Comparison of ENCODE assay signal across 8 cellular contexts in genomic region chr3:32817561-32818430, GRCh38. TPM values are rescaled to one million over a fixed set of nuclear protein-coding genes. Genes with fewer than 3 reads are reported as not detected.
DNase-seq lines count a peak whose midpoint lies in the region; ATAC-seq and TF ChIP-seq lines count a peak whose summit lies in the region.

Gene TRIM71, plus strand, starts transcription at chr3:32817997. Its CDS starts 84 bp downstream, at chr3:32818081.

- no peaks in the 10 kb centered on the region for H3K9me3 Mint-ChIP-seq in activated CD4-positive, alpha-beta memory T cell treated with anti-CD3 and anti-CD28 coated beads, Interleukin-2, amount 10 ng/mL, durations not matched to agents 7 days and 5 days

- H3K27me3 ChIP-seq in hepatocyte (peaks cover 17% of the 10 kb centered on the region), spleen (replicated peaks in 1 of 7) (peaks cover 6 to 82% (median 61%) of the 10 kb centered on the region in 7 donors)

- H3K4me3 ChIP-seq in hepatocyte (peak within 1 kb of the TSS; percentile 84), spleen (peak within 1 kb of the TSS; percentile 39 to 73 (median 52))

- H2AFZ ChIP-seq in hepatocyte, result peak within 1 kb of the TSS; percentile 84

- H3K27ac ChIP-seq in hepatocyte (peak within 1 kb of the TSS; percentile 95), spleen (no peak within 1 kb of the TSS)

- intact Hi-C loops in spleen (cut with DNase I; ENCODE audit: low total_unique reads), result no loop called here

- DNase-seq in activated effector memory CD4-positive, alpha-beta T cell treated with anti-CD3 and anti-CD28 coated beads, Interleukin-2, amount 50 U/mL, for 16 hours, result peak; percentile 61
- no peak for DNase-seq in activated effector memory CD4-positive, alpha-beta T cell treated with Interleukin-2 at 50 U/mL for 16 hours
- no peak for DNase-seq in activated CD4-positive, alpha-beta memory T cell treated with anti-CD3 and anti-CD28 coated beads, Interleukin-2, amount 10 ng/mL, durations not matched to agents 7 days and 5 days
- DNase-seq in hepatocyte (ENCODE audit: low spot score), result peak; percentile 32
- DNase-seq in spleen, result peak; percentile 69
- no peak for DNase-seq in pons (ENCODE audit: low spot score)
- DNase-seq in RPMI8226, result no peak

- CTCF ChIA-PET in activated CD4-positive, alpha-beta memory T cell treated with anti-CD3 and anti-CD28 coated beads, Interleukin-2, amount 10 ng/mL, durations not matched to agents 7 days and 5 days (lab: Charles Lee), result interaction anchor here (1.0 kb wide), 1 partner anchor 116 kb away, joined by 3 read pairs; no protein-coding TSS in a partner anchor

- POLR2A ChIA-PET in activated CD4-positive, alpha-beta memory T cell treated with anti-CD3 and anti-CD28 coated beads, Interleukin-2, amount 10 ng/mL, durations not matched to agents 7 days and 5 days (lab: Charles Lee), result interaction anchor here (0.5 kb wide), 1 partner anchor 1027 kb away, joined by 3 read pairs; no protein-coding TSS in a partner anchor

- H3K4me1 Mint-ChIP-seq in activated CD4-positive, alpha-beta memory T cell treated with anti-CD3 and anti-CD28 coated beads, Interleukin-2, amount 10 ng/mL, durations not matched to agents 7 days and 5 days, result peaks cover 30% of the 10 kb centered on the region

- peak within 1 kb of the TSS; percentile 87 for H3K4me2 ChIP-seq in hepatocyte

- H3K4me3 Mint-ChIP-seq in activated CD4-positive, alpha-beta memory T cell treated with anti-CD3 and anti-CD28 coated beads, Interleukin-2, amount 10 ng/mL, durations not matched to agents 7 days and 5 days, result peak within 1 kb of the TSS; percentile 54

- peaks cover 71% of the 10 kb centered on the region for H3K27me3 Mint-ChIP-seq in activated CD4-positive, alpha-beta memory T cell treated with anti-CD3 and anti-CD28 coated beads, Interleukin-2, amount 10 ng/mL, durations not matched to agents 7 days and 5 days

- no peak for TF ChIP-seq POLR2A in spleen (IDR thresholded peaks at IDR 0.05)

- WGBS in hepatocyte (ENCODE audit: low lambda C conversion rate, missing lambda C conversion rate), result under 1% methylated on average over 60 of the region's 88 CpGs
- WGBS in spleen, 5 donors, result 0 to 4% (median 1%) methylated on average over 40 to 88 of the region's 88 CpGs

- TF ChIP-seq CTCF in hepatocyte (IDR thresholded peaks at IDR 0.05; ENCODE audit: poor library complexity) (no peak), spleen (IDR thresholded peaks at IDR 0.05 in 8 of 11, conservative IDR thresholded peaks at IDR 0.05 in 3 of 11) (no peak)

- H3K27ac Mint-ChIP-seq in activated CD4-positive, alpha-beta memory T cell treated with anti-CD3 and anti-CD28 coated beads, Interleukin-2, amount 10 ng/mL, durations not matched to agents 7 days and 5 days, result no peak within 1 kb of the TSS

- H3K36me3 ChIP-seq in hepatocyte (replicated peaks; ENCODE audit: insufficient read depth, low read depth) (no peaks in the 10 kb centered on the region), spleen (no peaks in the 10 kb centered on the region)

- H3K4me1 ChIP-seq in hepatocyte (ENCODE audit: insufficient read depth), result peaks cover 30% of the 10 kb centered on the region
- peaks cover 16 to 53% (median 36%) of the 10 kb centered on the region in 6 donors for H3K4me1 ChIP-seq in spleen

- H4K20me1 ChIP-seq in hepatocyte (ENCODE audit: insufficient read depth, poor library complexity, severe bottlenecking), result peaks cover 9% of the 10 kb centered on the region

- H3K36me3 Mint-ChIP-seq in activated CD4-positive, alpha-beta memory T cell treated with anti-CD3 and anti-CD28 coated beads, Interleukin-2, amount 10 ng/mL, durations not matched to agents 7 days and 5 days (ENCODE audit: low read depth), result no peaks in the 10 kb centered on the region

- H3K9me2 ChIP-seq in hepatocyte (replicated peaks; ENCODE audit: insufficient read depth), result no peaks in the 10 kb centered on the region

- ATAC-seq in GM18861 (IDR thresholded peaks at IDR 0.05; ENCODE audit: unreplicated experiment), result no peak

- H3K79me2 ChIP-seq in hepatocyte, result peaks cover 50% of the 10 kb centered on the region

- H3K9me3 ChIP-seq in hepatocyte (ENCODE audit: low read depth) (no peaks in the 10 kb centered on the region), spleen (no peaks in the 10 kb centered on the region)

RNA-seq across cellular contexts. Expression of gene TRIM71, which starts in this region (rescaled TPM):
- total RNA-seq in activated CD4-positive, alpha-beta memory T cell treated with anti-CD3 and anti-CD28 coated beads, Interleukin-2, amount 10 ng/mL, durations not matched to agents 7 days and 5 days, result not detected
- 11.5 and 14.5 TPM in 2 replicates for total RNA-seq in hepatocyte
- 1.9 and 2.5 TPM in 2 replicates for polyA plus RNA-seq in hepatocyte
- total RNA-seq in spleen, result under 1 TPM in 3 of 7 donors, not detected in 4; 0.03 to 0.09 (median 0.03) TPM
- polyA plus RNA-seq in spleen, result under 1 TPM in 2 of 3 donors, not detected in 1; under 0.01 to 0.02 TPM

Comparison
In these comparisons a context has a peak if more than half of its experiments do, and no peak if none do; other contexts are left out.
1. RNA of gene TRIM71 (total RNA-seq): 11.5 to 14.5 TPM in hepatocyte; not detected in activated CD4-positive, alpha-beta memory T cell treated with anti-CD3 and anti-CD28 coated beads, Interleukin-2, amount 10 ng/mL, durations not matched to agents 7 days and 5 days and 0.03 to 0.09 TPM in spleen; every median in the first group is over 10 times any median in the second.
2. DNase-seq: peak in activated effector memory CD4-positive, alpha-beta T cell treated with anti-CD3 and anti-CD28 coated beads, Interleukin-2, amount 50 U/mL, for 16 hours (single experiment) and hepatocyte (single experiment); none in activated effector memory CD4-positive, alpha-beta T cell treated with Interleukin-2 at 50 U/mL for 16 hours (single experiment), activated CD4-positive, alpha-beta memory T cell treated with anti-CD3 and anti-CD28 coated beads, Interleukin-2, amount 10 ng/mL, durations not matched to agents 7 days and 5 days (single experiment), pons (single experiment) and RPMI8226 (single experiment).
3. Peak in DNase-seq and H3K4me3 ChIP-seq in spleen; RNA of the gene not detected or under 1 TPM.